ENCODE assay signal across 17 cellular contexts in the genomic region with DNA sequence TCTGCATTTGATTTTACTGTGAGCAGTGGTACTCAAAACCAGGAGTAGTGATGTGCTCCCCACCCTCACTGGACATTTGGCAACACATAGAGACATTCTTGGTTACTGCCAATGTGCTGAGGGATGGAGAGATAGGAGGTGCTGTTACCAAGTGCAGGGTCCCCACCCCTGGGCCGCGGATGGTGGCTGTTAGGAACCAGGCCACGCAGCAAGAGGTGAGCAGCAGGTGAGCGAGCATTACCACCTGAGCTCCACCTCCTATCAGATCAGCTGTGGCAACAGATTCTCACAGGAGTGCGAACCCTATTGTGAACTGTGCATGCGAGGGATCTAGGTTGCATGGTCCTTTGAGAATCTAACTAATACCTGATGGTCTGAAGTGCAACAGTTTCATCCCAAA.
DNase-seq lines count a peak whose midpoint lies in the region; ATAC-seq and TF ChIP-seq lines count a peak whose summit lies in the region.
"Had no signal": no experiment of that assay in that cellular context is flagged by ENCODE, and none has a peak within 500 bp of the region (broad histone marks: within the 10 kb centered on the region; RNA-seq: fewer than 3 reads in every experiment).

No MANE protein-coding gene starts in this region.

- peak overlapping the region; percentile 30 for H4K8ac ChIP-seq in mesenchymal stem cell (ENCODE audit: low read length)

- CTCF ChIA-PET in CD4-positive, alpha-beta T cell (lab: Charles Lee), result no interaction called here

- H2AFZ ChIP-seq in mesenchymal stem cell (ENCODE audit: low read depth, low read length), result no peak overlapping the region
- H2AFZ ChIP-seq: GM23338 had no signal

- 89% methylated on average over 5 of the region's 6 CpGs for WGBS in mesenchymal stem cell

- no peak overlapping the region for H2BK120ac ChIP-seq in mesenchymal stem cell (ENCODE audit: low read depth, low read length)

- no peaks in the 10 kb centered on the region for H3K27me3 Mint-ChIP-seq in activated naive CD4-positive, alpha-beta T cell treated with anti-CD3 and anti-CD28 coated beads, Interleukin-2, amount 50 U/mL, for 24 hours
- no peaks in the 10 kb centered on the region for H3K27me3 Mint-ChIP-seq in CD4-positive, alpha-beta T cell
- H3K27me3 Mint-ChIP-seq in chondrocyte (ENCODE audit: low read depth), result no peaks in the 10 kb centered on the region
- H3K27me3 Mint-ChIP-seq: IgD-negative memory B cell had no signal

- H3K27ac ChIP-seq in CD4-positive, alpha-beta T cell (ENCODE audit: low read depth, low read length), result no peak overlapping the region
- H3K27ac ChIP-seq in mesenchymal stem cell (ENCODE audit: low read length, poor library complexity, severe bottlenecking), result no peak overlapping the region
- H3K27ac ChIP-seq: BLaER1 had no signal

- H3K4me2 ChIP-seq in mesenchymal stem cell (ENCODE audit: low read length, poor library complexity, severe bottlenecking), result no peak overlapping the region
- H3K4me2 ChIP-seq: BLaER1, GM23338 had no signal

- intact Hi-C loops in CD4-positive, alpha-beta T cell (cut with DNase I, micrococcal nuclease), result loop anchor here in 1 of 2 experiments (5.0 kb wide), 2 partner anchors 93 to 518 kb away; no protein-coding TSS in a partner anchor

- no peak overlapping the region for H3K14ac ChIP-seq in mesenchymal stem cell (ENCODE audit: low read length in 2 of 2)

- peaks cover 78% of the 10 kb centered on the region for H3K4me1 Mint-ChIP-seq in activated naive CD4-positive, alpha-beta T cell treated with anti-CD3 and anti-CD28 coated beads, Interleukin-2, amount 50 U/mL, for 24 hours
- peaks cover 71% of the 10 kb centered on the region for H3K4me1 Mint-ChIP-seq in CD4-positive, alpha-beta T cell (ENCODE audit: low read depth)
- H3K4me1 Mint-ChIP-seq in chondrocyte (ENCODE audit: low read depth), result peaks cover 13% of the 10 kb centered on the region
- H3K4me1 Mint-ChIP-seq: CD14-positive monocyte had no signal

- no peak overlapping the region for H3K4ac ChIP-seq in mesenchymal stem cell (ENCODE audit: low read depth in 1 of 2, low read length in 2 of 2)

- no peak overlapping the region for H2AK5ac ChIP-seq in mesenchymal stem cell (ENCODE audit: low read length, severe bottlenecking)

- no peak overlapping the region for H4K91ac ChIP-seq in mesenchymal stem cell (ENCODE audit: low read length)

- no peak overlapping the region for H3K4me3 Mint-ChIP-seq in activated naive CD4-positive, alpha-beta T cell treated with anti-CD3 and anti-CD28 coated beads, Interleukin-2, amount 50 U/mL, for 24 hours
- H3K4me3 Mint-ChIP-seq in CD4-positive, alpha-beta T cell, result no peak overlapping the region
- no peak overlapping the region for H3K4me3 Mint-ChIP-seq in chondrocyte (ENCODE audit: unreplicated experiment)
- H3K4me3 Mint-ChIP-seq: CD14-positive monocyte, GM23338, HFFc6, IgD-negative memory B cell had no signal

- H3K9me3 ChIP-seq in CD4-positive, alpha-beta T cell (ENCODE audit: control insufficient read depth, low read length), result no peaks in the 10 kb centered on the region
- no peaks in the 10 kb centered on the region for H3K9me3 ChIP-seq in mesenchymal stem cell (ENCODE audit: control insufficient read depth, low read length)
- H3K9me3 ChIP-seq: BLaER1, Caco-2 had no signal

- H2BK15ac ChIP-seq in mesenchymal stem cell (ENCODE audit: low read depth, poor library complexity, severe bottlenecking), result no peak overlapping the region

- peaks cover 26% of the 10 kb centered on the region for H3K79me1 ChIP-seq in mesenchymal stem cell (replicated peaks; ENCODE audit: low read length, poor library complexity, severe bottlenecking)

- no peak overlapping the region for H3K23ac ChIP-seq in mesenchymal stem cell (ENCODE audit: low read length in 2 of 2)

- DNase-seq in activated naive CD4-positive, alpha-beta T cell treated with Interleukin-2 at 50 U/mL for 16 hours, result no peak
- DNase-seq in CD4-positive, alpha-beta T cell, result no peak
- peak; percentile 73 for DNase-seq in chondrocyte (ENCODE audit: low spot score)
- no peak for DNase-seq in mesenchymal stem cell
- DNase-seq in cerebellar cortex (ENCODE audit: low spot score), result no peak
- DNase-seq in activated T-cell treated with anti-CD3 and anti-CD28 coated beads for 4 hours, result no peak
- DNase-seq: 8988T, Caco-2, H7, HFFc6 had no signal

- H3K9me3 Mint-ChIP-seq in activated naive CD4-positive, alpha-beta T cell treated with anti-CD3 and anti-CD28 coated beads, Interleukin-2, amount 50 U/mL, for 24 hours, result no peaks in the 10 kb centered on the region
- H3K9me3 Mint-ChIP-seq in CD4-positive, alpha-beta T cell, result no peaks in the 10 kb centered on the region
- no peaks in the 10 kb centered on the region for H3K9me3 Mint-ChIP-seq in chondrocyte (ENCODE audit: low read depth)
- H3K9me3 Mint-ChIP-seq: CD14-positive monocyte, GM23338, HFFc6, IgD-negative memory B cell had no signal

- peak overlapping the region; percentile 61 for H3K27ac Mint-ChIP-seq in activated naive CD4-positive, alpha-beta T cell treated with anti-CD3 and anti-CD28 coated beads, Interleukin-2, amount 50 U/mL, for 24 hours
- peak overlapping the region; percentile 65 for H3K27ac Mint-ChIP-seq in CD4-positive, alpha-beta T cell
- H3K27ac Mint-ChIP-seq in chondrocyte (ENCODE audit: unreplicated experiment), result no peak overlapping the region
- H3K27ac Mint-ChIP-seq: GM23338, HFFc6, IgD-negative memory B cell had no signal

- peaks cover 0 to 5% of the 10 kb centered on the region in 2 experiments for H3K36me3 ChIP-seq in mesenchymal stem cell (ENCODE audit: control insufficient read depth in 1 of 2, insufficient read depth in 2 of 2, low read depth in 1 of 2, low read length in 2 of 2)
- H3K36me3 ChIP-seq: BLaER1 had no signal

- H2BK5ac ChIP-seq in mesenchymal stem cell (ENCODE audit: low read depth, low read length, poor library complexity, severe bottlenecking), result no peak overlapping the region

- peaks cover 2% of the 10 kb centered on the region for H3K4me1 ChIP-seq in mesenchymal stem cell (ENCODE audit: control insufficient read depth, insufficient read depth, low read depth, low read length)
- H3K4me1 ChIP-seq: BLaER1, Caco-2 had no signal

- POLR2A ChIA-PET in CD4-positive, alpha-beta T cell (lab: Charles Lee), result no interaction called here

- TF ChIP-seq CTCF in CD4-positive, alpha-beta T cell (IDR thresholded peaks at IDR 0.05), result no peak
- TF ChIP-seq CTCF in chondrocyte (IDR thresholded peaks at IDR 0.05), result no peak

- no peak overlapping the region for H3K9ac ChIP-seq in mesenchymal stem cell (ENCODE audit: low read length)
- H3K9ac ChIP-seq: BLaER1 had no signal

- H2BK12ac ChIP-seq in mesenchymal stem cell (ENCODE audit: low read length in 2 of 2), result no peak overlapping the region

- H3K4me3 ChIP-seq in mesenchymal stem cell (ENCODE audit: insufficient read depth in 1 of 2, low read depth in 1 of 2, low read length in 2 of 2), result no peak overlapping the region
- H3K4me3 ChIP-seq: BLaER1, GM23338 had no signal

- no peaks in the 10 kb centered on the region for H3K27me3 ChIP-seq in CD4-positive, alpha-beta T cell (ENCODE audit: control insufficient read depth, insufficient read depth, low read length)
- no peaks in the 10 kb centered on the region for H3K27me3 ChIP-seq in mesenchymal stem cell (ENCODE audit: control insufficient read depth in 1 of 2, insufficient read depth in 1 of 2, low read length in 2 of 2)
- H3K27me3 ChIP-seq: BLaER1 had no signal

- H3K36me3 Mint-ChIP-seq in activated naive CD4-positive, alpha-beta T cell treated with anti-CD3 and anti-CD28 coated beads, Interleukin-2, amount 50 U/mL, for 24 hours, result peaks cover 6% of the 10 kb centered on the region
- no peaks in the 10 kb centered on the region for H3K36me3 Mint-ChIP-seq in CD4-positive, alpha-beta T cell (ENCODE audit: low read depth)
- H3K36me3 Mint-ChIP-seq in chondrocyte (ENCODE audit: low read depth), result no peaks in the 10 kb centered on the region
- H3K36me3 Mint-ChIP-seq: CD14-positive monocyte, IgD-negative memory B cell had no signal

- no peak overlapping the region for H3K18ac ChIP-seq in mesenchymal stem cell (ENCODE audit: low read depth in 1 of 2, low read length in 2 of 2)

- ATAC-seq in CD4-positive, alpha-beta T cell (ENCODE audit: poor library complexity), result no peak
- ATAC-seq: GM23338, HCT116, HepG2 had no signal
